19 cellular contexts compared by ENCODE assay signal in genomic region chr7:69608049-69608448, GRCh38. TPM values are rescaled to one million over a fixed set of nuclear protein-coding genes. Genes with fewer than 3 reads are reported as not detected.
DNase-seq lines count a peak whose midpoint lies in the region; ATAC-seq, FAIRE-seq and TF ChIP-seq lines count a peak whose summit lies in the region.
"Had no signal": no experiment of that assay in that cellular context is flagged by ENCODE, and none has a peak within 500 bp of the region (broad histone marks: within the 10 kb centered on the region; RNA-seq: fewer than 3 reads in every experiment).

No MANE protein-coding gene starts in this region.

- no peaks in the 10 kb centered on the region for H3K23me2 ChIP-seq in H1 (ENCODE audit: low read depth, low read length)

- peaks cover 81% of the 10 kb centered on the region for H3K4me1 ChIP-seq in BLaER1
- peaks cover 74% of the 10 kb centered on the region for H3K4me1 ChIP-seq in HEK293 (ENCODE audit: control insufficient read depth, insufficient read depth, low read length)
- H3K4me1 ChIP-seq in H1 (replicated peaks in 1 of 4; ENCODE audit: control insufficient read depth in 3 of 4, insufficient read depth in 4 of 4, low read length in 3 of 4) = peaks cover 0 to 7% (median 3%) of the 10 kb centered on the region in 4 experiments; a peak in 2 of 7 replicates
- H3K4me1 ChIP-seq in psoas muscle = no peaks in the 10 kb centered on the region

- no peak overlapping the region for H4K91ac ChIP-seq in H1 (replicated peaks; ENCODE audit: insufficient read length, low read length)

- no peaks in the 10 kb centered on the region for H3K9me3 Mint-ChIP-seq in stimulated activated naive CD8-positive, alpha-beta T cell treated with anti-CD3 and anti-CD28 coated beads, Interleukin-15, amount 100 ng/mL, for 72 hours
- H3K9me3 Mint-ChIP-seq: CD14-positive monocyte; CD4-positive, alpha-beta T cell; CD8-positive, alpha-beta memory T cell; GM23338 had no signal

- TF ChIP-seq RAD21 in H1 (IDR thresholded peaks at IDR 0.05 in 1 of 2, conservative IDR thresholded peaks at IDR 0.05 in 1 of 2; ENCODE audit: low read depth in 2 of 2, low read length in 2 of 2) = no peak

- no peak overlapping the region for H2BK12ac ChIP-seq in H1 (ENCODE audit: low read depth, low read length)

- H3K23ac ChIP-seq in H1 (ENCODE audit: insufficient read length) = no peak overlapping the region

- no peak overlapping the region for H3K14ac ChIP-seq in H1 (ENCODE audit: insufficient read length)

- CTCF ChIA-PET in HEK293 (lab: Yijun Ruan, JAX) (no interaction called here), H1 (lab: Charles Lee; ENCODE audit: partially characterized antibody) (no interaction called here)

- ATAC-seq in psoas muscle = peak in 3 of 4 donors; percentile 23 to 61 (median 48)
- no peak for ATAC-seq in stimulated activated naive CD8-positive, alpha-beta T cell treated with anti-CD3 and anti-CD28 coated beads, Interleukin-15, amount 100 ng/mL, for 72 hours

- TF ChIP-seq POLR2A in H1 (IDR thresholded peaks at IDR 0.05; ENCODE audit: control extremely low read depth in 1 of 2, low read depth in 2 of 2, low read length in 2 of 2) = no peak

- no peak overlapping the region for H2BK15ac ChIP-seq in H1 (ENCODE audit: low read length)

- H3K4me3 Mint-ChIP-seq in stimulated activated naive CD8-positive, alpha-beta T cell treated with anti-CD3 and anti-CD28 coated beads, Interleukin-15, amount 100 ng/mL, for 72 hours = no peak overlapping the region
- H3K4me3 Mint-ChIP-seq: B cell; CD14-positive monocyte; CD4-positive, alpha-beta T cell; CD8-positive, alpha-beta memory T cell; GM23338 had no signal

- no peak overlapping the region for H3K4me3 ChIP-seq in BLaER1
- H3K4me3 ChIP-seq in HEK293 (ENCODE audit: low read depth, low read length) = no peak overlapping the region
- no peak overlapping the region for H3K4me3 ChIP-seq in H1 (ENCODE audit: extremely low read depth in 1 of 4, insufficient read depth in 2 of 4, low read depth in 3 of 4, low read length in 4 of 4)
- H3K4me3 ChIP-seq in psoas muscle = no peak overlapping the region
- H3K4me3 ChIP-seq: BLaER1 treated with 17β-estradiol and CSF1 and Interleukin-3, amounts not matched to agents 10 nM and 100 nM; GM23338; HAP-1 had no signal

- no peaks in the 10 kb centered on the region for H3K9me3 ChIP-seq in BLaER1
- no peaks in the 10 kb centered on the region for H3K9me3 ChIP-seq in HEK293 (ENCODE audit: control insufficient read depth, insufficient read depth, low read depth, low read length)
- H3K9me3 ChIP-seq in H1 (ENCODE audit: insufficient read depth in 2 of 2, low read depth in 1 of 2, low read length in 1 of 2) = no peaks in the 10 kb centered on the region
- H3K9me3 ChIP-seq in psoas muscle = no peaks in the 10 kb centered on the region
- H3K9me3 ChIP-seq: BLaER1 treated with 17β-estradiol and CSF1 and Interleukin-3, amounts not matched to agents 10 nM and 100 nM; HAP-1 had no signal

- H3K27me3 ChIP-seq in BLaER1 = no peaks in the 10 kb centered on the region
- peaks cover 82 to 97% (median 91%) of the 10 kb centered on the region in 4 experiments for H3K27me3 ChIP-seq in H1 (replicated peaks in 1 of 4; ENCODE audit: control insufficient read depth in 3 of 4, extremely low read depth in 1 of 4, insufficient read depth in 3 of 4, low read length in 3 of 4)
- no peaks in the 10 kb centered on the region for H3K27me3 ChIP-seq in psoas muscle (ENCODE audit: insufficient read depth in 3 of 3, low read length in 2 of 3)
- H3K27me3 ChIP-seq: BLaER1 treated with 17β-estradiol and CSF1 and Interleukin-3, amounts not matched to agents 10 nM and 100 nM had no signal

- no peak overlapping the region for H3K18ac ChIP-seq in H1 (ENCODE audit: extremely low read depth, low read length)

- H3K27ac ChIP-seq in BLaER1 (no peak overlapping the region), HEK293 (ENCODE audit: extremely low read depth, low read depth, low read length) (no peak overlapping the region), H1 (ENCODE audit: low read depth, low read length) (no peak overlapping the region), psoas muscle (no peak overlapping the region)
- H3K27ac ChIP-seq: BLaER1 treated with 17β-estradiol and CSF1 and Interleukin-3, amounts not matched to agents 10 nM and 100 nM had no signal

- peaks cover 100% of the 10 kb centered on the region for H4K20me1 ChIP-seq in BLaER1
- H4K20me1 ChIP-seq in H1 (replicated peaks in 1 of 2; ENCODE audit: control insufficient read depth in 1 of 2, insufficient read depth in 2 of 2, low read length in 2 of 2) = peaks cover 37 to 39% of the 10 kb centered on the region in 2 experiments

- H3K9ac ChIP-seq in BLaER1 (no peak overlapping the region), H1 (replicated peaks in 1 of 4; ENCODE audit: extremely low read depth in 1 of 4, low read depth in 3 of 4, low read length in 3 of 4) (no peak overlapping the region)
- H3K9ac ChIP-seq: BLaER1 treated with 17β-estradiol and CSF1 and Interleukin-3, amounts not matched to agents 10 nM and 100 nM had no signal

- no peak for DNase-seq in H1 (ENCODE audit: low read depth in 1 of 2, low spot score in 2 of 2)
- no peak for DNase-seq in psoas muscle
- DNase-seq in AG08395 (ENCODE audit: low spot score) = no peak
- no peak for DNase-seq in activated naive CD4-positive, alpha-beta T cell treated with Interleukin-2 at 50 U/mL for 16 hours
- no peak for DNase-seq in stimulated activated naive CD8-positive, alpha-beta T cell treated with anti-CD3 and anti-CD28 coated beads, Interleukin-15, amount 100 ng/mL, for 72 hours
- DNase-seq: CD4-positive, alpha-beta T cell; CD8-positive, alpha-beta memory T cell; DMS153; DND-41 had no signal

- POLR2A ChIA-PET in HEK293 (lab: Yijun Ruan, JAX) (no interaction called here), H1 (lab: Charles Lee; ENCODE audit: partially characterized antibody) (no interaction called here)

- no peak overlapping the region for H2BK20ac ChIP-seq in H1 (ENCODE audit: low read length)

- H3K27ac Mint-ChIP-seq in stimulated activated naive CD8-positive, alpha-beta T cell treated with anti-CD3 and anti-CD28 coated beads, Interleukin-15, amount 100 ng/mL, for 72 hours = no peak overlapping the region
- H3K27ac Mint-ChIP-seq: B cell; CD4-positive, alpha-beta T cell; CD8-positive, alpha-beta memory T cell; GM23338 had no signal

- no peak overlapping the region for H2AFZ ChIP-seq in H1 (ENCODE audit: low read length)
- H2AFZ ChIP-seq: GM23338 had no signal

- no peaks in the 10 kb centered on the region for H3K4me1 Mint-ChIP-seq in stimulated activated naive CD8-positive, alpha-beta T cell treated with anti-CD3 and anti-CD28 coated beads, Interleukin-15, amount 100 ng/mL, for 72 hours
- H3K4me1 Mint-ChIP-seq: CD14-positive monocyte; CD8-positive, alpha-beta memory T cell had no signal

- H3K56ac ChIP-seq in H1 (replicated peaks; ENCODE audit: insufficient read length, low read depth, low read length) = no peak overlapping the region

- H3K4me2 ChIP-seq in BLaER1 (0 out of 2 replicates have a peak overlapping the region, but pooled peaks have one; percentile 10), H1 (ENCODE audit: insufficient read depth in 1 of 2, low read depth in 2 of 2, low read length in 2 of 2) (no peak overlapping the region)
- H3K4me2 ChIP-seq: GM23338 had no signal

- intact Hi-C loops in psoas muscle (cut with DNase I) = no loop called here

- peaks cover 17% of the 10 kb centered on the region for H3K27me3 Mint-ChIP-seq in stimulated activated naive CD8-positive, alpha-beta T cell treated with anti-CD3 and anti-CD28 coated beads, Interleukin-15, amount 100 ng/mL, for 72 hours

- FAIRE-seq in H1 (lab: Jason Lieb, UNC) = no peak
- FAIRE-seq: D721Med, G401.6, H54 had no signal

- WGBS in H1 (ENCODE audit: extremely low coverage in 1 of 2, insufficient coverage in 1 of 2, insufficient read length in 1 of 2, insufficient replicate concordance in 2 of 2, low coverage in 1 of 2, low lambda C conversion rate in 2 of 2, missing lambda C conversion rate in 1 of 2), 2 experiments = 34% methylated on average over 4 of the region's 4 CpGs; no CpG with 5 or more reads in 1 of the 2 experiments
- WGBS in psoas muscle, 3 donors = 27 to 54% (median 34%) methylated on average over 4 of the region's 4 CpGs

- H3K79me1 ChIP-seq in H1 (ENCODE audit: low read depth, low read length) = peaks cover 2% of the 10 kb centered on the region; the same call in 1 of the 2 replicates

- no peaks in the 10 kb centered on the region for H3K79me2 ChIP-seq in H1 (ENCODE audit: control insufficient read depth in 1 of 2, insufficient read depth in 2 of 2, low read length in 2 of 2)

- H2BK120ac ChIP-seq in H1 (replicated peaks; ENCODE audit: low read depth, low read length) = no peak overlapping the region

- H4K8ac ChIP-seq in H1 (ENCODE audit: extremely low read depth, insufficient read depth, low read length) = no peak overlapping the region

- H2BK5ac ChIP-seq in H1 (ENCODE audit: low read depth, low read length) = no peak overlapping the region

- no peak overlapping the region for H4K5ac ChIP-seq in H1 (ENCODE audit: insufficient read length, low read depth, low read length)

- no peak overlapping the region for H2AK5ac ChIP-seq in H1 (ENCODE audit: low read depth, low read length)

- no peak overlapping the region for H3K4ac ChIP-seq in H1 (replicated peaks; ENCODE audit: insufficient read length, low read depth, low read length)

- H3K36me3 ChIP-seq in BLaER1 (no peaks in the 10 kb centered on the region), HEK293 (ENCODE audit: control insufficient read depth in 2 of 2, insufficient read depth in 1 of 2, low read length in 2 of 2) (no peaks in the 10 kb centered on the region), H1 (ENCODE audit: control insufficient read depth in 2 of 4, insufficient read depth in 4 of 4, low read length in 3 of 4) (no peaks in the 10 kb centered on the region; a peak in 1 of 8 replicates), psoas muscle (ENCODE audit: insufficient read depth in 1 of 2, low read depth in 1 of 2) (no peaks in the 10 kb centered on the region)
- H3K36me3 ChIP-seq: BLaER1 treated with 17β-estradiol and CSF1 and Interleukin-3, amounts not matched to agents 10 nM and 100 nM; HAP-1 had no signal

- no peak for TF ChIP-seq EP300 in H1 (IDR thresholded peaks at IDR 0.05; ENCODE audit: borderline replicate concordance in 1 of 2, low read depth in 2 of 2, low read length in 2 of 2)

- TF ChIP-seq CTCF in HEK293 (tag by site-specific recombination; IDR thresholded peaks at IDR 0.05) = no peak
- TF ChIP-seq CTCF in H1 (IDR thresholded peaks at IDR 0.05; ENCODE audit: control extremely low read depth in 1 of 3, insufficient read depth in 1 of 3, low read depth in 1 of 3, low read length in 3 of 3) = no peak
- TF ChIP-seq CTCF in psoas muscle (IDR thresholded peaks at IDR 0.05) = no peak

RNA-seq across cellular contexts. Expression of gene AUTS2, which starts 9.8 kb away (rescaled TPM):
- total RNA-seq in H1 (2021; fragmentation: NEBNext Ultra II Directional; extraction: Animal tissue kit (Norgen Biotek cat#: 25700)) = 95.3 and 101 TPM in 2 replicates
- polyA plus RNA-seq in H1 (2011; rRNA removed) (25.9 and 44.3 TPM in 2 replicates), psoas muscle (10 to 100 TPM in 1 of 3 donors, 1 to 10 TPM in 2; 5.0 to 12.2 (median 6.0) TPM)
- 27.8 TPM for polyA plus RNA-seq in H1 (2011; cell fraction: cytosol; rRNA removed)
- polyA plus RNA-seq in H1 (2011; cell fraction: nucleus; rRNA removed) = 132 TPM
- 77.3 to 113 TPM (median 88.3 TPM) in 4 replicates for polyA plus RNA-seq in H1 (2012, experiment 1 of 2)
- 20.6 TPM for polyA plus RNA-seq in H1 (2012, experiment 2 of 2)
- 47.8 TPM for polyA plus RNA-seq in H1 (2013, experiment 1 of 2)
- 42.8 TPM for polyA plus RNA-seq in H1 (2013, experiment 2 of 2)
- polyA minus RNA-seq in H1 (2011; rRNA and poly(A)+ RNA removed) = 71.0 and 86.4 TPM in 2 replicates
- 92.1 TPM for polyA minus RNA-seq in H1 (2011; cell fraction: cytosol; rRNA and poly(A)+ RNA removed)
- polyA minus RNA-seq in H1 (2011; cell fraction: nucleus; rRNA and poly(A)+ RNA removed) = 279 TPM
- total RNA-seq in psoas muscle = 10 to 100 TPM; 14.3 to 33.5 (median 22.1) TPM
